In genomic region chr13:27789495-27790303, GRCh38 we compare ENCODE assay signal across 13 cellular contexts. TPM values are rescaled to one million over a fixed set of nuclear protein-coding genes. Genes with fewer than 3 reads are reported as not detected.
DNase-seq lines count a peak whose midpoint lies in the region; ATAC-seq and TF ChIP-seq lines count a peak whose summit lies in the region.
"Had no signal": no experiment of that assay in that cellular context is flagged by ENCODE, and none has a peak within 500 bp of the region (broad histone marks: within the 10 kb centered on the region; RNA-seq: fewer than 3 reads in every experiment).

No MANE protein-coding gene starts in this region.

- no peaks in the 10 kb centered on the region for H3K9me3 Mint-ChIP-seq in central memory CD8-positive, alpha-beta T cell
- H3K9me3 Mint-ChIP-seq in neural progenitor cell: peaks cover 7% of the 10 kb centered on the region

- TF ChIP-seq CTCF in Loucy (conservative IDR thresholded peaks at IDR 0.05; ENCODE audit: low read length) (no peak), neural progenitor cell (IDR thresholded peaks at IDR 0.05) (no peak)

- H3K4me3 ChIP-seq in Loucy (ENCODE audit: low read length, poor library complexity, severe bottlenecking) (peak overlapping the region; percentile 71), neural progenitor cell (peak overlapping the region; percentile 34)

- peak; percentile 37 for ATAC-seq in central memory CD8-positive, alpha-beta T cell (replicated peaks; ENCODE audit: extremely low read depth, poor library complexity, severe bottlenecking)
- ATAC-seq in GM19452 (IDR thresholded peaks at IDR 0.05; ENCODE audit: unreplicated experiment): no peak
- ATAC-seq: Right ventricle myocardium inferior had no signal

- H3K9me3 ChIP-seq in Loucy (ENCODE audit: insufficient read depth, low read depth, low read length) (no peaks in the 10 kb centered on the region), neural progenitor cell (ENCODE audit: low read depth) (no peaks in the 10 kb centered on the region)

- peaks cover 1% of the 10 kb centered on the region for H3K36me3 Mint-ChIP-seq in central memory CD8-positive, alpha-beta T cell (ENCODE audit: insufficient read depth)
- H3K36me3 Mint-ChIP-seq in neural progenitor cell: no peaks in the 10 kb centered on the region

- peaks cover 82% of the 10 kb centered on the region for H3K27me3 Mint-ChIP-seq in central memory CD8-positive, alpha-beta T cell
- peaks cover 72% of the 10 kb centered on the region for H3K27me3 Mint-ChIP-seq in neural progenitor cell (ENCODE audit: insufficient read depth, low read depth)

- H3K4me3 Mint-ChIP-seq in central memory CD8-positive, alpha-beta T cell: peak overlapping the region; percentile 82
- peak overlapping the region; percentile 76 for H3K4me3 Mint-ChIP-seq in neural progenitor cell

- no peaks in the 10 kb centered on the region for H3K79me2 ChIP-seq in Loucy (ENCODE audit: insufficient read depth, low read length)
- H3K79me2 ChIP-seq in neural progenitor cell (ENCODE audit: low read depth): no peaks in the 10 kb centered on the region

- H3K9me2 ChIP-seq in Loucy (replicated peaks; ENCODE audit: low read depth, low read length): no peaks in the 10 kb centered on the region

- DNase-seq in DMS53 (lab: John Stamatoyannopoulos, UW) (peak; percentile 44), DMS53 treated with DMSO at 0.1 percent for 48 hours (lab: John Stamatoyannopoulos, UW; ENCODE audit: unreplicated experiment) (no peak), neural progenitor cell (ENCODE audit: low spot score) (peak; percentile 70), NCI-H1105 (lab: John Stamatoyannopoulos, UW) (no peak)
- DNase-seq in central memory CD8-positive, alpha-beta T cell (ENCODE audit: low spot score in 2 of 2): no peak
- no peak for DNase-seq in activated CD8-positive, alpha-beta memory T cell treated with anti-CD3 and anti-CD28 coated beads, Interleukin-2, amount 50 U/mL, for 4 hours
- DNase-seq: activated CD8-positive, alpha-beta memory T cell treated with anti-CD3 and anti-CD28 coated beads for 24 hours; NCI-H1436 had no signal

- peaks cover 42% of the 10 kb centered on the region for H3K4me1 Mint-ChIP-seq in central memory CD8-positive, alpha-beta T cell
- H3K4me1 Mint-ChIP-seq in neural progenitor cell: peaks cover 33% of the 10 kb centered on the region

- no peaks in the 10 kb centered on the region for H3K27me3 ChIP-seq in Loucy (ENCODE audit: insufficient read depth, low read length, poor library complexity, severe bottlenecking)
- peaks cover 100% of the 10 kb centered on the region for H3K27me3 ChIP-seq in neural progenitor cell

- H3K4me2 ChIP-seq in Loucy (ENCODE audit: low read depth, low read length, poor library complexity, severe bottlenecking) (peak overlapping the region; percentile 99), neural progenitor cell (peak overlapping the region; percentile 82)

- H2AFZ ChIP-seq in Loucy (ENCODE audit: low read length): peak overlapping the region; percentile 88
- H2AFZ ChIP-seq in neural progenitor cell (replicated peaks): no peak overlapping the region

- H3F3A ChIP-seq in Loucy (ENCODE audit: low read depth): no peaks in the 10 kb centered on the region
- peaks cover 18% of the 10 kb centered on the region for H3F3A ChIP-seq in neural progenitor cell (ENCODE audit: low read depth)

- H3K27ac Mint-ChIP-seq in central memory CD8-positive, alpha-beta T cell (ENCODE audit: low read depth): no peak overlapping the region
- no peak overlapping the region for H3K27ac Mint-ChIP-seq in neural progenitor cell

- H3K4me1 ChIP-seq in Loucy (ENCODE audit: insufficient read depth, low read length, poor library complexity, severe bottlenecking): peaks cover 34% of the 10 kb centered on the region
- H3K4me1 ChIP-seq in neural progenitor cell: peaks cover 14% of the 10 kb centered on the region

- H4K20me1 ChIP-seq in Loucy (ENCODE audit: insufficient read depth, low read length, poor library complexity, severe bottlenecking): no peaks in the 10 kb centered on the region
- peaks cover 66% of the 10 kb centered on the region for H4K20me1 ChIP-seq in neural progenitor cell (ENCODE audit: low read depth)

- H3K9ac ChIP-seq in Loucy (ENCODE audit: low read depth, low read length, poor library complexity, severe bottlenecking): peak overlapping the region; percentile 74
- H3K9ac ChIP-seq in neural progenitor cell: no peak overlapping the region

- H3K36me3 ChIP-seq in Loucy (ENCODE audit: insufficient read depth, low read length) (no peaks in the 10 kb centered on the region), neural progenitor cell (no peaks in the 10 kb centered on the region)

- H3K27ac ChIP-seq in neural progenitor cell: no peak overlapping the region
- H3K27ac ChIP-seq: 22Rv1 had no signal

RNA-seq across cellular contexts. Expression of gene GSX1, which starts 2.6 kb away (rescaled TPM):
- not detected in 2 replicates for total RNA-seq in neural progenitor cell (ENCODE audit: low replicate concordance)
- total RNA-seq: renal cortical epithelial cell, Right ventricle myocardium inferior had no signal

Comparison
In these comparisons a context has a peak if more than half of its experiments do, and no peak if none do; other contexts are left out.
1. DNase-seq: peak in DMS53 (single experiment) and neural progenitor cell (single experiment); none in DMS53 treated with DMSO at 0.1 percent for 48 hours (single experiment), central memory CD8-positive, alpha-beta T cell (0 of 2), NCI-H1105 (single experiment) and activated CD8-positive, alpha-beta memory T cell treated with anti-CD3 and anti-CD28 coated beads, Interleukin-2, amount 50 U/mL, for 4 hours (single experiment).